12 cellular contexts compared by ENCODE assay signal in the genomic region with DNA sequence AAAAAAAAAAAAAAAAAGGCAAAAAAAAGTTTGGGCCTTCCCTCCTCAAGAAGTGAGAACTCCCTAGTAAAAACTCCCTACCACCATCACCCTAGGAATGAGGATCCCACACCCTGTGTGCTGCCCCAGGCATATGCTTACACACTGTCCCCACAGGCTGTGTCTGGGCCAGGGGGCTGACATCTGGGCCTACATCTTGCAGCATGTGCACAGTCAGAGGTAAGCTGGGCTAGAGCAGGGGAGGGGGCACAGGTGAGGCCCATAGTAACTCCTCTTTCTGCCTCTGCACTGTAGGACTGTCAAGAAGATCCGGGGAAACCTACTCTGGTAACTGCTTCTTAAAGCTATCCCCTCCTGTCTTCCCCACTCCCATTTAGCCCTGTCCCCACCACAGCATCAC. TPM values are rescaled to one million over a fixed set of nuclear protein-coding genes. Genes with fewer than 3 reads are reported as not detected.
DNase-seq lines count a peak whose midpoint lies in the region; ATAC-seq and TF ChIP-seq lines count a peak whose summit lies in the region.
"Had no signal": no experiment of that assay in that cellular context is flagged by ENCODE, and none has a peak within 500 bp of the region (broad histone marks: within the 10 kb centered on the region; RNA-seq: fewer than 3 reads in every experiment).

No MANE protein-coding gene starts in this region.

- H3K27me3 Mint-ChIP-seq in Calu3 (ENCODE audit: unreplicated experiment) (no peaks in the 10 kb centered on the region), WTC11 (ENCODE audit: low read depth) (peaks cover 23% of the 10 kb centered on the region)

- H3K27me3 ChIP-seq in iPS-20b (ENCODE audit: insufficient read depth, low read length) (peaks cover 8% of the 10 kb centered on the region), upper lobe of right lung (no peaks in the 10 kb centered on the region)
- H3K27me3 ChIP-seq: suprapubic skin had no signal

- no peaks in the 10 kb centered on the region for H3K9me3 ChIP-seq in iPS-20b (ENCODE audit: insufficient read depth, low read depth, low read length)
- H3K9me3 ChIP-seq in upper lobe of right lung, result no peaks in the 10 kb centered on the region
- H3K9me3 ChIP-seq: suprapubic skin had no signal

- H3K4me3 ChIP-seq in iPS-20b (ENCODE audit: low read length) (peak overlapping the region; percentile 84; the same call in 1 of the 2 replicates), upper lobe of right lung (no peak overlapping the region)

- H3K4me1 ChIP-seq in iPS-20b (ENCODE audit: insufficient read depth, low read length) (0 out of 2 replicates have a peak, but pooled peaks cover 3% of the 10 kb centered on the region), upper lobe of right lung (peaks cover 5% of the 10 kb centered on the region)

- H3K4me1 Mint-ChIP-seq in Calu3 (ENCODE audit: low read depth, unreplicated experiment), result no peaks in the 10 kb centered on the region
- no peaks in the 10 kb centered on the region for H3K4me1 Mint-ChIP-seq in WTC11

- H3K36me3 Mint-ChIP-seq in Calu3 (ENCODE audit: insufficient read depth, unreplicated experiment), result peaks cover 21% of the 10 kb centered on the region
- H3K36me3 Mint-ChIP-seq in WTC11, result peaks cover 8% of the 10 kb centered on the region

- H3K36me3 ChIP-seq in iPS-20b (ENCODE audit: insufficient read depth, low read depth, low read length) (peaks cover 29% of the 10 kb centered on the region), upper lobe of right lung (no peaks in the 10 kb centered on the region)

- H3K27ac Mint-ChIP-seq in Calu3 (ENCODE audit: unreplicated experiment) (no peak overlapping the region), WTC11 (no peak overlapping the region)

- no TSS peak for BruUV-seq in Calu3 (replicated peaks; lab: Mats Ljungman, UMichigan)

- H3K4me3 Mint-ChIP-seq in Calu3 (ENCODE audit: low read depth, unreplicated experiment), result peak overlapping the region; percentile 93
- H3K4me3 Mint-ChIP-seq in WTC11, result peak overlapping the region; percentile 76

- POLR2A ChIA-PET in WTC11 (lab: Charles Lee), result interaction anchor here (1.2 kb wide), 1 partner anchor 15 kb away, joined by 3 read pairs; no protein-coding TSS in a partner anchor

- TF ChIP-seq CTCF in 22Rv1 (IDR thresholded peaks at IDR 0.05) (no peak), Calu3 (IDR thresholded peaks at IDR 0.05; ENCODE audit: unreplicated experiment) (no peak), WTC11 (IDR thresholded peaks at IDR 0.05) (no peak), upper lobe of right lung (IDR thresholded peaks at IDR 0.05) (no peak)

- DNase-seq in Calu3, result no peak
- DNase-seq in WTC11 (ENCODE audit: low spot score), result no peak
- no peak for DNase-seq in HT-29 (ENCODE audit: low spot score)
- no peak for DNase-seq in upper lobe of right lung
- DNase-seq: cerebellar nuclear complex; NCI-H1417 treated with DMSO at 0.1 percent for 48 hours; stimulated activated CD4-positive, alpha-beta T cell treated with anti-CD3 and anti-CD28 coated beads, Interleukin-4, amount 100 ng/mL, for 1 hour had no signal

- CTCF ChIA-PET in Calu3 (lab: Charles Lee), result interaction anchor here (0.7 kb wide), 1 partner anchor 263 kb away, joined by 5 read pairs; no protein-coding TSS in a partner anchor
- CTCF ChIA-PET in WTC11 (lab: Charles Lee), result interaction anchor here (0.6 to 3.1 kb wide), 6 partner anchors 30 to 124 kb away, joined by 3 to 16 read pairs (median 6); no protein-coding TSS in a partner anchor

- H3K9me3 Mint-ChIP-seq in Calu3 (ENCODE audit: low read depth, unreplicated experiment), result no peaks in the 10 kb centered on the region
- H3K9me3 Mint-ChIP-seq in WTC11, result peaks cover 2% of the 10 kb centered on the region

- intact Hi-C loops in Calu3 (cut with micrococcal nuclease; ENCODE audit: unreplicated experiment), result no loop called here
- intact Hi-C loops in upper lobe of right lung (cut with DNase I), result no loop called here

- no peak for ATAC-seq in WTC11
- no peak for ATAC-seq in HG02588 (IDR thresholded peaks at IDR 0.05; ENCODE audit: unreplicated experiment)
- ATAC-seq in HG02973 (IDR thresholded peaks at IDR 0.05; ENCODE audit: unreplicated experiment), result no peak
- no peak for ATAC-seq in upper lobe of right lung

- H3K27ac ChIP-seq in 22Rv1 (peak overlapping the region; percentile 60), iPS-20b (ENCODE audit: low read length) (no peak overlapping the region), upper lobe of right lung (no peak overlapping the region)

- no peak overlapping the region for H3K9ac ChIP-seq in iPS-20b (ENCODE audit: low read depth, low read length)

TF ChIP-seq in WTC11, 78 proteins besides CTCF, POLR2A, EP300 and RAD21 (continues in another document):
- TF ChIP-seq JAZF1 (CRISPR knock-in tag; IDR thresholded peaks at IDR 0.05) (no peak), CREM (CRISPR knock-in tag; IDR thresholded peaks at IDR 0.05) (no peak), GABPB1 (CRISPR knock-in tag; IDR thresholded peaks at IDR 0.05) (no peak), USF2 (CRISPR knock-in tag; IDR thresholded peaks at IDR 0.05) (no peak), KAT7 (CRISPR knock-in tag; IDR thresholded peaks at IDR 0.05; ENCODE audit: borderline replicate concordance) (no peak)
- TF ChIP-seq, protein P1, sequence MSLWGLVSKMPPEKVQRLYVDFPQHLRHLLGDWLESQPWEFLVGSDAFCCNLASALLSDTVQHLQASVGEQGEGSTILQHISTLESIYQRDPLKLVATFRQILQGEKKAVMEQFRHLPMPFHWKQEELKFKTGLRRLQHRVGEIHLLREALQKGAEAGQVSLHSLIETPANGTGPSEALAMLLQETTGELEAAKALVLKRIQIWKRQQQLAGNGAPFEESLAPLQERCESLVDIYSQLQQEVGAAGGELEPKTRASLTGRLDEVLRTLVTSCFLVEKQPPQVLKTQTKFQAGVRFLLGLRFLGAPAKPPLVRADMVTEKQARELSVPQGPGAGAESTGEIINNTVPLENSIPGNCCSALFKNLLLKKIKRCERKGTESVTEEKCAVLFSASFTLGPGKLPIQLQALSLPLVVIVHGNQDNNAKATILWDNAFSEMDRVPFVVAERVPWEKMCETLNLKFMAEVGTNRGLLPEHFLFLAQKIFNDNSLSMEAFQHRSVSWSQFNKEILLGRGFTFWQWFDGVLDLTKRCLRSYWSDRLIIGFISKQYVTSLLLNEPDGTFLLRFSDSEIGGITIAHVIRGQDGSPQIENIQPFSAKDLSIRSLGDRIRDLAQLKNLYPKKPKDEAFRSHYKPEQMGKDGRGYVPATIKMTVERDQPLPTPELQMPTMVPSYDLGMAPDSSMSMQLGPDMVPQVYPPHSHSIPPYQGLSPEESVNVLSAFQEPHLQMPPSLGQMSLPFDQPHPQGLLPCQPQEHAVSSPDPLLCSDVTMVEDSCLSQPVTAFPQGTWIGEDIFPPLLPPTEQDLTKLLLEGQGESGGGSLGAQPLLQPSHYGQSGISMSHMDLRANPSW (CRISPR knock-in tag; conservative IDR thresholded peaks at IDR 0.05; ENCODE audit: low read depth), result no peak
- TF ChIP-seq, protein P2, sequence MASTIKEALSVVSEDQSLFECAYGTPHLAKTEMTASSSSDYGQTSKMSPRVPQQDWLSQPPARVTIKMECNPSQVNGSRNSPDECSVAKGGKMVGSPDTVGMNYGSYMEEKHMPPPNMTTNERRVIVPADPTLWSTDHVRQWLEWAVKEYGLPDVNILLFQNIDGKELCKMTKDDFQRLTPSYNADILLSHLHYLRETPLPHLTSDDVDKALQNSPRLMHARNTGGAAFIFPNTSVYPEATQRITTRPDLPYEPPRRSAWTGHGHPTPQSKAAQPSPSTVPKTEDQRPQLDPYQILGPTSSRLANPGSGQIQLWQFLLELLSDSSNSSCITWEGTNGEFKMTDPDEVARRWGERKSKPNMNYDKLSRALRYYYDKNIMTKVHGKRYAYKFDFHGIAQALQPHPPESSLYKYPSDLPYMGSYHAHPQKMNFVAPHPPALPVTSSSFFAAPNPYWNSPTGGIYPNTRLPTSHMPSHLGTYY (CRISPR knock-in tag; IDR thresholded peaks at IDR 0.05), result no peak

RNA-seq across cellular contexts. Expression of gene HAUS5, which starts 1.0 kb away (rescaled TPM):
- total RNA-seq in Calu3 (2022) (35.3 and 38.0 TPM in 2 replicates), WTC11 (2021) (23.5 to 25.4 TPM (median 24.4 TPM) in 3 replicates), upper lobe of right lung (8.9 TPM)
- total RNA-seq in HT-29 (2014; rRNA removed; shearing (Covaris generic)), result 71.8 and 75.9 TPM in 2 replicates

RNA-seq across cellular contexts. Expression of gene RBM42, which starts 15.3 kb away (rescaled TPM):
- total RNA-seq in Calu3 (2022) (148 and 162 TPM in 2 replicates), WTC11 (2021) (84.7 to 94.9 TPM (median 88.6 TPM) in 3 replicates), upper lobe of right lung (64.5 TPM)
- 218 and 225 TPM in 2 replicates for total RNA-seq in HT-29 (2014; rRNA removed; shearing (Covaris generic))

RNA-seq across cellular contexts. Expression of gene PMIS2, which starts 27.6 kb away (rescaled TPM):
- total RNA-seq in Calu3 (2022), result not detected in 2 replicates
- not detected in 3 replicates for total RNA-seq in WTC11 (2021)
- total RNA-seq in HT-29 (2014; rRNA removed; shearing (Covaris generic)), result not detected in 2 replicates
- total RNA-seq in upper lobe of right lung, result not detected
- total RNA-seq: suprapubic skin had no signal

RNA-seq across cellular contexts. Expression of gene ETV2, which starts 28.0 kb away (rescaled TPM):
- total RNA-seq in Calu3 (2022) (1.3 TPM in 1 of 2 replicates, not detected in the other), WTC11 (2021) (1.4 to 1.9 TPM (median 1.7 TPM) in 3 replicates), upper lobe of right lung (0.72 TPM)
- 2.0 and 3.5 TPM in 2 replicates for total RNA-seq in HT-29 (2014; rRNA removed; shearing (Covaris generic))

RNA-seq across cellular contexts. Expression of gene COX6B1, which starts 34.5 kb away (rescaled TPM):
- total RNA-seq in Calu3 (2022) (488 and 497 TPM in 2 replicates), WTC11 (2021) (523 to 536 TPM (median 526 TPM) in 3 replicates), upper lobe of right lung (226 TPM)
- total RNA-seq in HT-29 (2014; rRNA removed; shearing (Covaris generic)), result 846 and 847 TPM in 2 replicates
